Comparison of ENCODE assay signal across 10 cellular contexts in genomic region chr1:109252893-109253802, GRCh38. TPM values are rescaled to one million over a fixed set of nuclear protein-coding genes. Genes with fewer than 3 reads are reported as not detected.
A peak's percentile ranks its signal among the peaks of the same experiment; 100 is the strongest.
DNase-seq lines count a peak whose midpoint lies in the region; ATAC-seq and TF ChIP-seq lines count a peak whose summit lies in the region.
"Had no signal": no experiment of that assay in that cellular context is flagged by ENCODE, and none has a peak within 500 bp of the region (broad histone marks: within the 10 kb centered on the region; RNA-seq: fewer than 3 reads in every experiment).

No MANE protein-coding gene starts in this region.

- peak overlapping the region; percentile 66 for H3K4me3 Mint-ChIP-seq in nephron progenitor cell
- H3K4me3 Mint-ChIP-seq in activated CD8-positive, alpha-beta T cell treated with anti-CD3 and anti-CD28 coated beads, Interleukin-2, amount 10 ng/mL, durations not matched to agents 7 days and 5 days: no peak overlapping the region
- H3K4me3 Mint-ChIP-seq: activated naive CD8-positive, alpha-beta T cell treated with anti-CD3 and anti-CD28 coated beads, Interleukin-2, amount 10 ng/mL, durations not matched to agents 7 days and 5 days had no signal

- H3K27ac Mint-ChIP-seq in nephron progenitor cell: peak overlapping the region; percentile 98
- H3K27ac Mint-ChIP-seq in activated CD8-positive, alpha-beta T cell treated with anti-CD3 and anti-CD28 coated beads, Interleukin-2, amount 10 ng/mL, durations not matched to agents 7 days and 5 days: no peak overlapping the region
- H3K27ac Mint-ChIP-seq: activated naive CD8-positive, alpha-beta T cell treated with anti-CD3 and anti-CD28 coated beads, Interleukin-2, amount 10 ng/mL, durations not matched to agents 7 days and 5 days had no signal

- H3K36me3 Mint-ChIP-seq in nephron progenitor cell (ENCODE audit: low read depth): peaks cover 23% of the 10 kb centered on the region
- H3K36me3 Mint-ChIP-seq in activated CD8-positive, alpha-beta T cell treated with anti-CD3 and anti-CD28 coated beads, Interleukin-2, amount 10 ng/mL, durations not matched to agents 7 days and 5 days (ENCODE audit: low read depth): no peaks in the 10 kb centered on the region
- H3K36me3 Mint-ChIP-seq: activated naive CD8-positive, alpha-beta T cell treated with anti-CD3 and anti-CD28 coated beads, Interleukin-2, amount 10 ng/mL, durations not matched to agents 7 days and 5 days had no signal

- CTCF ChIA-PET in activated CD8-positive, alpha-beta T cell treated with anti-CD3 and anti-CD28 coated beads, Interleukin-2, amount 10 ng/mL, durations not matched to agents 7 days and 5 days (lab: Charles Lee): interaction anchor here (0.9 to 2.2 kb wide), 5 partner anchors 12 to 279 kb away, joined by 3 to 6 read pairs (median 3); no protein-coding TSS in a partner anchor

- H3K4me1 Mint-ChIP-seq in nephron progenitor cell: peaks cover 62% of the 10 kb centered on the region
- H3K4me1 Mint-ChIP-seq in activated CD8-positive, alpha-beta T cell treated with anti-CD3 and anti-CD28 coated beads, Interleukin-2, amount 10 ng/mL, durations not matched to agents 7 days and 5 days (ENCODE audit: low read depth): peaks cover 14% of the 10 kb centered on the region
- H3K4me1 Mint-ChIP-seq: activated naive CD8-positive, alpha-beta T cell treated with anti-CD3 and anti-CD28 coated beads, Interleukin-2, amount 10 ng/mL, durations not matched to agents 7 days and 5 days had no signal

- DNase-seq in Right ventricle myocardium inferior (ENCODE audit: missing footprints): peak; percentile 51
- no peak for DNase-seq in cardiac septum (ENCODE audit: low spot score)
- no peak for DNase-seq in epithelial cell of proximal tubule (ENCODE audit: low read depth)
- peak; percentile 37 for DNase-seq in nephron progenitor cell
- DNase-seq in AML-193 (lab: John Stamatoyannopoulos, UW): no peak
- DNase-seq in activated naive CD4-positive, alpha-beta T cell (lab: John Stamatoyannopoulos, UW): no peak
- DNase-seq in activated CD8-positive, alpha-beta T cell treated with anti-CD3 and anti-CD28 coated beads, Interleukin-2, amount 10 ng/mL, durations not matched to agents 7 days and 5 days: no peak
- DNase-seq in HuH-7.5 (ENCODE audit: low spot score): no peak
- DNase-seq: activated naive CD8-positive, alpha-beta T cell treated with anti-CD3 and anti-CD28 coated beads, Interleukin-2, amount 10 ng/mL, durations not matched to agents 7 days and 5 days had no signal

- POLR2A ChIA-PET in activated CD8-positive, alpha-beta T cell treated with anti-CD3 and anti-CD28 coated beads, Interleukin-2, amount 10 ng/mL, durations not matched to agents 7 days and 5 days (lab: Charles Lee): no interaction called here

- H3K9me3 Mint-ChIP-seq in nephron progenitor cell: peaks cover 20% of the 10 kb centered on the region
- no peaks in the 10 kb centered on the region for H3K9me3 Mint-ChIP-seq in activated CD8-positive, alpha-beta T cell treated with anti-CD3 and anti-CD28 coated beads, Interleukin-2, amount 10 ng/mL, durations not matched to agents 7 days and 5 days (ENCODE audit: insufficient read depth)
- H3K9me3 Mint-ChIP-seq: activated naive CD8-positive, alpha-beta T cell treated with anti-CD3 and anti-CD28 coated beads, Interleukin-2, amount 10 ng/mL, durations not matched to agents 7 days and 5 days had no signal

- TF ChIP-seq CTCF in epithelial cell of proximal tubule (conservative IDR thresholded peaks at IDR 0.05; ENCODE audit: low read depth, low read length): no peak
- TF ChIP-seq CTCF in nephron progenitor cell (IDR thresholded peaks at IDR 0.05): no peak

- H3K4me3 ChIP-seq in epithelial cell of proximal tubule (ENCODE audit: low read depth, low read length): peak overlapping the region; percentile 35

- peak; percentile 5 for ATAC-seq in Right ventricle myocardium inferior
- no peak for ATAC-seq in activated CD8-positive, alpha-beta T cell treated with anti-CD3 and anti-CD28 coated beads, Interleukin-2, amount 10 ng/mL, durations not matched to agents 7 days and 5 days

- intact Hi-C loops in Right ventricle myocardium inferior (cut with DNase I): no loop called here
- intact Hi-C loops in cardiac septum (cut with DNase I): no loop called here

- H3K27me3 Mint-ChIP-seq in nephron progenitor cell (ENCODE audit: low read depth, poor library complexity): peaks cover 33% of the 10 kb centered on the region
- peaks cover 2% of the 10 kb centered on the region for H3K27me3 Mint-ChIP-seq in activated CD8-positive, alpha-beta T cell treated with anti-CD3 and anti-CD28 coated beads, Interleukin-2, amount 10 ng/mL, durations not matched to agents 7 days and 5 days (ENCODE audit: low read depth)
- H3K27me3 Mint-ChIP-seq: activated naive CD8-positive, alpha-beta T cell treated with anti-CD3 and anti-CD28 coated beads, Interleukin-2, amount 10 ng/mL, durations not matched to agents 7 days and 5 days had no signal

RNA-seq across cellular contexts. Expression of gene CELSR2, which starts 3.8 kb away (rescaled TPM):
- total RNA-seq in Right ventricle myocardium inferior: 6.5 TPM
- 7.1 TPM for total RNA-seq in cardiac septum
- 8.2 and 14.2 TPM in 2 replicates for total RNA-seq in epithelial cell of proximal tubule
- total RNA-seq in activated CD8-positive, alpha-beta T cell treated with anti-CD3 and anti-CD28 coated beads, Interleukin-2, amount 10 ng/mL, durations not matched to agents 7 days and 5 days: 1 to 10 TPM; 4.9 to 5.2 TPM

RNA-seq across cellular contexts. Expression of gene PSRC1, which starts 29.8 kb away (rescaled TPM):
- total RNA-seq in Right ventricle myocardium inferior (1.2 TPM), cardiac septum (0.59 TPM), epithelial cell of proximal tubule (56.6 and 67.9 TPM in 2 replicates)
- total RNA-seq in activated CD8-positive, alpha-beta T cell treated with anti-CD3 and anti-CD28 coated beads, Interleukin-2, amount 10 ng/mL, durations not matched to agents 7 days and 5 days: 10 to 100 TPM; 38.2 to 40.7 TPM

RNA-seq across cellular contexts. Expression of gene SARS1, which starts 39.4 kb away (rescaled TPM):
- total RNA-seq in Right ventricle myocardium inferior (97.6 TPM), cardiac septum (104 TPM), epithelial cell of proximal tubule (153 and 177 TPM in 2 replicates)
- 100 to 1,000 TPM; 145 to 157 TPM for total RNA-seq in activated CD8-positive, alpha-beta T cell treated with anti-CD3 and anti-CD28 coated beads, Interleukin-2, amount 10 ng/mL, durations not matched to agents 7 days and 5 days

RNA-seq across cellular contexts. Expression of gene MYBPHL, which starts 53.7 kb away (rescaled TPM):
- total RNA-seq in Right ventricle myocardium inferior: not detected
- total RNA-seq in cardiac septum: 1.2 TPM
- total RNA-seq in epithelial cell of proximal tubule: not detected in 2 replicates
- total RNA-seq in activated CD8-positive, alpha-beta T cell treated with anti-CD3 and anti-CD28 coated beads, Interleukin-2, amount 10 ng/mL, durations not matched to agents 7 days and 5 days: not detected
- total RNA-seq: activated naive CD8-positive, alpha-beta T cell treated with anti-CD3 and anti-CD28 coated beads, Interleukin-2, amount 10 ng/mL, durations not matched to agents 7 days and 5 days; pulmonary artery endothelial cell had no signal

Comparison
In these comparisons a context has a peak if more than half of its experiments do, and no peak if none do; other contexts are left out.
1. DNase-seq: peak in Right ventricle myocardium inferior (single experiment) and nephron progenitor cell (single experiment); none in cardiac septum (single experiment), epithelial cell of proximal tubule (single experiment), AML-193 (0 of 2), activated naive CD4-positive, alpha-beta T cell (0 of 4), activated CD8-positive, alpha-beta T cell treated with anti-CD3 and anti-CD28 coated beads, Interleukin-2, amount 10 ng/mL, durations not matched to agents 7 days and 5 days (single experiment) and HuH-7.5 (single experiment).
2. RNA of gene PSRC1, which starts 29.8 kb away (total RNA-seq): 56.6 to 67.9 TPM in epithelial cell of proximal tubule and 38.2 to 40.7 TPM in activated CD8-positive, alpha-beta T cell treated with anti-CD3 and anti-CD28 coated beads, Interleukin-2, amount 10 ng/mL, durations not matched to agents 7 days and 5 days; 1.2 TPM in Right ventricle myocardium inferior (single experiment) and 0.59 TPM in cardiac septum (single experiment); every median in the first group is over 10 times any median in the second.